ENCODE assay signal across 8 cellular contexts in genomic region chr1:975896-976683, GRCh38.
DNase-seq lines count a peak whose midpoint lies in the region; ATAC-seq lines count a peak whose summit lies in the region.

No MANE protein-coding gene starts in this region.

- H3K4me3 Mint-ChIP-seq in memory B cell = peak overlapping the region; percentile 29

- H3K27ac Mint-ChIP-seq in memory B cell = no peak overlapping the region

- ATAC-seq in GM18517 (IDR thresholded peaks at IDR 0.05; ENCODE audit: unreplicated experiment) = peak; percentile 55
- peak; percentile 88 for ATAC-seq in memory B cell (ENCODE audit: low read depth)
- no peak for ATAC-seq in GM21723 (IDR thresholded peaks at IDR 0.05; ENCODE audit: unreplicated experiment)

- peaks cover 4% of the 10 kb centered on the region for H3K36me3 Mint-ChIP-seq in memory B cell

- peak; percentile 50 to 51 for DNase-seq in AML-193 (lab: John Stamatoyannopoulos, UW)
- DNase-seq in NCI-H1105 (lab: John Stamatoyannopoulos, UW) = peak; percentile 53
- peak; percentile 64 for DNase-seq in UCSD-AML1 (lab: John Stamatoyannopoulos, UW; ENCODE audit: unreplicated experiment)
- peak; percentile 59 for DNase-seq in cerebellar cortex (ENCODE audit: low spot score)
- peak; percentile 44 to 72 for DNase-seq in memory B cell (ENCODE audit: low spot score in 2 of 2)
- DNase-seq in stimulated activated naive CD4-positive, alpha-beta T cell (lab: John Stamatoyannopoulos, UW) = peak in 5 of 6 experiments; percentile 23 to 63 (median 39)

- peaks cover 17% of the 10 kb centered on the region for H3K27me3 Mint-ChIP-seq in memory B cell

- H3K4me1 Mint-ChIP-seq in memory B cell = peaks cover 3% of the 10 kb centered on the region

- H3K9me3 Mint-ChIP-seq in memory B cell = no peaks in the 10 kb centered on the region
